Comparison of ENCODE assay signal across 26 cellular contexts in the genomic region with DNA sequence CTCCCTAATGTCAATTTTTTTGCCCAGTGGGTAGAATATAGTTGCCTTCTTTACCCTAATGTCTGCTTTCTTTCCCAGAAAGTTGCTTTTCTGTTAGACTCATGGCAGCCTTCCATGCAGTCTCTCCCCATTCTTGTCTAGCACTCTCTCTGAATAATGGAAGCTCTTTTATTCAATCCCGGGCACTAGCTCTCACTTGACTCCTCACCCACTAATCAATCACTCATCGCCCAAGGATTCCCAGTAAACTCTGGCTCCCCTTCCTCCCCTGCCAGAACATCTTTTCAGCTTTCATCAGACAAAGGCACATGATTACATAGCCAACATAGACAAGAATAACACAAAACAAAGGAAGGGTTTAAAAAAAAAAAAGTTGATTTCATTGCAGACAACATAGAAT.
DNase-seq lines count a peak whose midpoint lies in the region; ATAC-seq and TF ChIP-seq lines count a peak whose summit lies in the region.
"Had no signal": no experiment of that assay in that cellular context is flagged by ENCODE, and none has a peak within 500 bp of the region (broad histone marks: within the 10 kb centered on the region; RNA-seq: fewer than 3 reads in every experiment).

No MANE protein-coding gene starts in this region.

- H3K27ac Mint-ChIP-seq in brain (peak overlapping the region in 4 of 5 experiments; percentile 34 to 81 (median 40)), CD14-positive monocyte (no peak overlapping the region), chondrocyte (ENCODE audit: unreplicated experiment) (no peak overlapping the region)
- H3K27ac Mint-ChIP-seq: activated CD8-positive, alpha-beta T cell treated with anti-CD3 and anti-CD28 coated beads for 36 hours; activated naive CD4-positive, alpha-beta T cell treated with anti-CD3 and anti-CD28 coated beads for 36 hours; mesothelial cell of epicardium; naive B cell had no signal

- intact Hi-C loops in CD14-positive monocyte (cut with micrococcal nuclease), result no loop called here

- no peaks in the 10 kb centered on the region for H3K9me3 ChIP-seq in HAP-1
- H3K9me3 ChIP-seq: BLaER1 treated with 17β-estradiol and CSF1 and Interleukin-3, amounts not matched to agents 10 nM and 100 nM; psoas muscle; transverse colon had no signal

- H3K27me3 Mint-ChIP-seq in brain, result peaks cover 6% of the 10 kb centered on the region
- peaks cover 0 to 6% (median 5%) of the 10 kb centered on the region in 3 donors for H3K27me3 Mint-ChIP-seq in CD14-positive monocyte (ENCODE audit: low read depth in 3 of 3)
- peaks cover 9% of the 10 kb centered on the region for H3K27me3 Mint-ChIP-seq in chondrocyte (ENCODE audit: low read depth)

- no peak overlapping the region for H3K4me3 ChIP-seq in HAP-1
- H3K4me3 ChIP-seq: BLaER1 treated with 17β-estradiol and CSF1 and Interleukin-3, amounts not matched to agents 10 nM and 100 nM; psoas muscle; transverse colon had no signal

- H3K36me3 ChIP-seq in HAP-1 (replicated peaks), result no peaks in the 10 kb centered on the region
- H3K36me3 ChIP-seq: BLaER1 treated with 17β-estradiol and CSF1 and Interleukin-3, amounts not matched to agents 10 nM and 100 nM; transverse colon had no signal

- TF ChIP-seq CTCF in brain (conservative IDR thresholded peaks at IDR 0.05) (no peak), CD14-positive monocyte (IDR thresholded peaks at IDR 0.05) (no peak), chondrocyte (IDR thresholded peaks at IDR 0.05) (no peak)

- peaks cover 16% of the 10 kb centered on the region for H3K4me1 ChIP-seq in HAP-1
- H3K4me1 ChIP-seq: psoas muscle, transverse colon had no signal

- H3K4me3 Mint-ChIP-seq in brain (peak overlapping the region in 3 of 5 experiments; percentile 0 to 7 (median 2)), CD14-positive monocyte (no peak overlapping the region), chondrocyte (ENCODE audit: unreplicated experiment) (no peak overlapping the region)
- H3K4me3 Mint-ChIP-seq: activated CD8-positive, alpha-beta T cell treated with anti-CD3 and anti-CD28 coated beads for 36 hours; activated naive CD4-positive, alpha-beta T cell treated with anti-CD3 and anti-CD28 coated beads for 36 hours; central memory CD8-positive, alpha-beta T cell; mesothelial cell of epicardium; naive B cell had no signal

- no peaks in the 10 kb centered on the region for H3K27me3 ChIP-seq in HAP-1 (ENCODE audit: low read depth)
- H3K27me3 ChIP-seq: BLaER1 treated with 17β-estradiol and CSF1 and Interleukin-3, amounts not matched to agents 10 nM and 100 nM had no signal

- peak; percentile 86 to 96 for DNase-seq in HAP-1 (ENCODE audit: low spot score in 2 of 2)
- peak; percentile 78 for DNase-seq in NCI-H2227 (lab: John Stamatoyannopoulos, UW; ENCODE audit: unreplicated experiment)
- peak; percentile 7 for DNase-seq in putamen (ENCODE audit: low spot score)
- no peak for DNase-seq in CD14-positive monocyte (ENCODE audit: low spot score)
- DNase-seq in chondrocyte (ENCODE audit: low spot score), result no peak
- DNase-seq: activated CD8-positive, alpha-beta memory T cell treated with anti-CD3 and anti-CD28 coated beads, Interleukin-2, amount 50 U/mL, for 48 hours; activated CD8-positive, alpha-beta T cell treated with anti-CD3 and anti-CD28 coated beads for 36 hours; activated naive CD4-positive, alpha-beta T cell treated with anti-CD3 and anti-CD28 coated beads for 36 hours; DMS79 treated with DMSO at 0.1 percent for 48 hours; GDM1; GOT3; kidney; naive B cell; NCI-H1105 treated with DMSO at 0.1 percent for 48 hours; NCI-H524; occipital lobe; psoas muscle; stimulated activated CD4-positive, alpha-beta T cell treated with anti-CD3 and anti-CD28 coated beads, Interleukin-4, amount 100 ng/mL, for 1 hour; T-helper 2 cell; transverse colon had no signal

- peaks cover 26% of the 10 kb centered on the region for H3K4me1 Mint-ChIP-seq in brain
- no peaks in the 10 kb centered on the region for H3K4me1 Mint-ChIP-seq in CD14-positive monocyte
- H3K4me1 Mint-ChIP-seq in chondrocyte (ENCODE audit: low read depth), result no peaks in the 10 kb centered on the region
- H3K4me1 Mint-ChIP-seq: central memory CD8-positive, alpha-beta T cell; naive B cell had no signal

- H3K36me3 Mint-ChIP-seq in brain (no peaks in the 10 kb centered on the region), CD14-positive monocyte (no peaks in the 10 kb centered on the region), chondrocyte (ENCODE audit: low read depth) (no peaks in the 10 kb centered on the region)
- H3K36me3 Mint-ChIP-seq: mesothelial cell of epicardium, naive B cell had no signal

- no peak for ATAC-seq in GM18511 (IDR thresholded peaks at IDR 0.05; ENCODE audit: unreplicated experiment)
- ATAC-seq: activated CD8-positive, alpha-beta T cell treated with anti-CD3 and anti-CD28 coated beads for 36 hours; psoas muscle; Right ventricle myocardium inferior had no signal

- peaks cover 2 to 14% (median 4%) of the 10 kb centered on the region in 5 experiments for H3K9me3 Mint-ChIP-seq in brain
- peaks cover 0 to 4% (median 1%) of the 10 kb centered on the region in 7 donors for H3K9me3 Mint-ChIP-seq in CD14-positive monocyte
- no peaks in the 10 kb centered on the region for H3K9me3 Mint-ChIP-seq in chondrocyte (ENCODE audit: low read depth)
- H3K9me3 Mint-ChIP-seq: central memory CD8-positive, alpha-beta T cell had no signal

- in situ Hi-C loops in HAP-1 (cut with MboI; ENCODE audit: low sequenced_read_pairs), result no loop called here

Comparison
In these comparisons a context has a peak if more than half of its experiments do, and no peak if none do; other contexts are left out.
1. DNase-seq: peak in HAP-1 (2 of 2), NCI-H2227 (single experiment) and putamen (single experiment); none in CD14-positive monocyte (single experiment) and chondrocyte (single experiment).
2. H3K27ac Mint-ChIP-seq: peak in brain (4 of 5); none in CD14-positive monocyte (0 of 7) and chondrocyte (single experiment).
3. H3K4me3 Mint-ChIP-seq: peak in brain (3 of 5); none in CD14-positive monocyte (0 of 2) and chondrocyte (single experiment).